9 cellular contexts compared by ENCODE assay signal in genomic region chr17:39634384-39634871, GRCh38. TPM values are rescaled to one million over a fixed set of nuclear protein-coding genes. Genes with fewer than 3 reads are reported as not detected.
DNase-seq lines count a peak whose midpoint lies in the region; TF ChIP-seq lines count a peak whose summit lies in the region.
"Had no signal": no experiment of that assay in that cellular context is flagged by ENCODE, and none has a peak within 500 bp of the region (broad histone marks: within the 10 kb centered on the region; RNA-seq: fewer than 3 reads in every experiment).

No MANE protein-coding gene starts in this region.

- TF ChIP-seq CTCF in CD14-positive monocyte (IDR thresholded peaks at IDR 0.05) (peak; percentile 90), GM12873 (IDR thresholded peaks at IDR 0.05; ENCODE audit: insufficient read depth, low read depth, low read length, missing control alignments) (peak; percentile 69), lower leg skin (IDR thresholded peaks at IDR 0.05) (peak in 1 of 3 donors; percentile 27)

- DNase-seq in CD14-positive monocyte (ENCODE audit: low spot score) (no peak), NCI-H526 treated with DMSO at 0.1 percent for 48 hours (lab: John Stamatoyannopoulos, UW) (peak; percentile 36), cerebellar cortex (ENCODE audit: low spot score) (peak; percentile 75), midbrain (lab: John Stamatoyannopoulos, UW) (peak; percentile 68), activated gamma-delta T cell treated with Interleukin-2 at 50 U/mL for 16 hours (no peak), A172 (ENCODE audit: low spot score) (no peak), lower leg skin (ENCODE audit: low spot score in 2 of 2) (no peak)

- peaks cover 2 to 10% of the 10 kb centered on the region in 2 donors for H3K36me3 Mint-ChIP-seq in CD14-positive monocyte

- TF ChIP-seq POLR2A in lower leg skin (IDR thresholded peaks at IDR 0.05): no peak

- H3K9me3 Mint-ChIP-seq in CD14-positive monocyte: no peaks in the 10 kb centered on the region

- H3K4me3 ChIP-seq in lower leg skin (ENCODE audit: low read depth, poor library complexity, severe bottlenecking): no peak overlapping the region

- no peak overlapping the region for H3K4me3 Mint-ChIP-seq in CD14-positive monocyte

- peaks cover 11 to 18% (median 14%) of the 10 kb centered on the region in 3 donors for H3K27me3 Mint-ChIP-seq in CD14-positive monocyte (ENCODE audit: low read depth in 3 of 3)

- intact Hi-C loops in CD14-positive monocyte (cut with micrococcal nuclease): loop anchor here in 1 of 2 donors (1.0 kb wide), 1 partner anchor 12 kb away; no protein-coding TSS in a partner anchor
- intact Hi-C loops in lower leg skin (cut with DNase I; ENCODE audit: low total_unique reads): no loop called here

- 47 to 50% methylated on average over 2 of the region's 2 CpGs for WGBS in lower leg skin, 2 donors

- H3K27ac Mint-ChIP-seq in CD14-positive monocyte: peak overlapping the region in 1 of 7 donors; percentile 45

- peaks cover 57% of the 10 kb centered on the region for H3K4me1 Mint-ChIP-seq in CD14-positive monocyte

RNA-seq across cellular contexts. Expression of gene STARD3, which starts 2.5 kb away (rescaled TPM):
- 10 to 100 TPM; 35.1 to 45.3 TPM for polyA plus RNA-seq in CD14-positive monocyte
- 35.1 and 42.9 TPM in 2 replicates for total RNA-seq in A172 (2014; rRNA removed; shearing (Covaris generic))
- 10 to 100 TPM; 47.7 to 99.7 (median 65.7) TPM for total RNA-seq in lower leg skin

RNA-seq across cellular contexts. Expression of gene PPP1R1B, which starts 7.7 kb away (rescaled TPM):
- not detected for polyA plus RNA-seq in CD14-positive monocyte
- not detected in 2 replicates for total RNA-seq in A172 (2014; rRNA removed; shearing (Covaris generic))
- total RNA-seq in lower leg skin: 100 to 1,000 TPM in 1 of 4 donors, 10 to 100 TPM in 3; 18.5 to 102 (median 51.8) TPM
- total RNA-seq: mononuclear cell had no signal

RNA-seq across cellular contexts. Expression of gene NEUROD2, which starts 26.7 kb away (rescaled TPM):
- not detected for polyA plus RNA-seq in CD14-positive monocyte
- total RNA-seq in A172 (2014; rRNA removed; shearing (Covaris generic)): not detected in 2 replicates
- under 1 TPM in 2 of 4 donors, not detected in 2; 0.17 to 0.25 TPM for total RNA-seq in lower leg skin

RNA-seq across cellular contexts. Expression of gene TCAP, which starts 30.7 kb away (rescaled TPM):
- not detected for polyA plus RNA-seq in CD14-positive monocyte
- 0.19 and 0.26 TPM in 2 replicates for total RNA-seq in A172 (2014; rRNA removed; shearing (Covaris generic))
- 1 to 10 TPM in 1 of 4 donors, under 1 TPM in 2, not detected in 1; 0.44 to 3.8 (median 0.62) TPM for total RNA-seq in lower leg skin

RNA-seq across cellular contexts. Expression of gene PNMT, which starts 33.8 kb away (rescaled TPM):
- polyA plus RNA-seq in CD14-positive monocyte: not detected
- not detected in 2 replicates for total RNA-seq in A172 (2014; rRNA removed; shearing (Covaris generic))
- total RNA-seq in lower leg skin: 1 to 10 TPM; 1.6 to 3.8 (median 1.9) TPM
- total RNA-seq: mononuclear cell had no signal

Comparison
In these comparisons a context has a peak if more than half of its experiments do, and no peak if none do; other contexts are left out.
1. DNase-seq: peak in NCI-H526 treated with DMSO at 0.1 percent for 48 hours (single experiment), cerebellar cortex (single experiment) and midbrain (single experiment); none in CD14-positive monocyte (single experiment), activated gamma-delta T cell treated with Interleukin-2 at 50 U/mL for 16 hours (single experiment), A172 (single experiment) and lower leg skin (0 of 2).
2. RNA of gene PPP1R1B, which starts 7.7 kb away (total RNA-seq): 18.5 to 102 TPM in lower leg skin; not detected in A172; every median in the first group is over 10 times any median in the second.